Comparison of ENCODE assay signal across 17 cellular contexts in the genomic region with DNA sequence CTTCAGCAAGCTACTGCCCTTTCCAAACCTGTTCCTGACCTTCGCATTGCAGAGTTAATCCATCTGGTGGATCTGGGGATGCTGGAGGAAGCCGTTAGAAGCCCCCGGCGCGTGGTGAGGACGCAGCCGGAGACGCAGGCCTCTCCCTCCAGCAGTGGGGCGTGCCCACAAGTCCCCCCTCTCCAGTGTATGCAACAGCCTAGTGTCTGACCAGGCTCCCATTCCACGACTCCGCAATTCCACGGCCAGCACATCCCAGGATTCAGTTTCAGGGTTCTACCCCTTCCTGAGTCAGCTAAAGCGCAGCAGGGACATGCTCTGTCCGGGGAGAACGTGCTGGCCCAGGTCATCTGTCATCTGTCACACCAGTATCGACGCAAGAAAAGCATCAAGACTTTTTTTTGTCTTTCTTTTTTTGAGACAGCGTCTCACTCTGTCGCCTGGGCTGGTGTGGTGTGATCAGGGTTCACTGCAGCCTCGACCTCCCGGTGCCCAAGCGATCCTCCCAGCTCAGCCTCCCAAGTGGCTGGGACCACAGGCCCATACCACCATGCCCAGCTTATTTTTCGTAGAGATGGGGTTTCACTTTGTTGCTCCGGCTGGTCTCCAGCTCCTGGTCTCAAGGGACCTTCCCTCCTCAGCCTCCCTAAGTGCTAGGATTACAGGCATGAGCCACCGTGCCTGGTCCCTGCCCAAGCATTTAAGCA. TPM values are rescaled to one million over a fixed set of nuclear protein-coding genes. Genes with fewer than 3 reads are reported as not detected.
A peak's percentile ranks its signal among the peaks of the same experiment; 100 is the strongest.
DNase-seq lines count a peak whose midpoint lies in the region; ATAC-seq, FAIRE-seq and TF ChIP-seq lines count a peak whose summit lies in the region.
"Had no signal": no experiment of that assay in that cellular context is flagged by ENCODE, and none has a peak within 500 bp of the region (broad histone marks: within the 10 kb centered on the region; RNA-seq: fewer than 3 reads in every experiment).

No MANE protein-coding gene starts in this region.

- H3K4ac ChIP-seq in IMR-90 (ENCODE audit: low read depth, low read length) (no peak overlapping the region), H1 (replicated peaks; ENCODE audit: insufficient read length, low read depth, low read length) (no peak overlapping the region)

- no peak overlapping the region for H3K56ac ChIP-seq in IMR-90 (ENCODE audit: extremely low read depth, insufficient read depth, low read length)
- no peak overlapping the region for H3K56ac ChIP-seq in H1 (replicated peaks; ENCODE audit: insufficient read length, low read depth, low read length)

- TF ChIP-seq CTCF in IMR-90 (conservative IDR thresholded peaks at IDR 0.05; ENCODE audit: low read depth, low read length) = no peak
- TF ChIP-seq CTCF in H1 (IDR thresholded peaks at IDR 0.05; ENCODE audit: control extremely low read depth in 1 of 3, insufficient read depth in 1 of 3, low read depth in 1 of 3, low read length in 3 of 3) = no peak
- TF ChIP-seq CTCF in neural crest cell (conservative IDR thresholded peaks at IDR 0.05) = no peak
- TF ChIP-seq CTCF in suprapubic skin (IDR thresholded peaks at IDR 0.05) = no peak

- H2AFZ ChIP-seq in IMR-90 (replicated peaks; ENCODE audit: low read length, poor library complexity) (peak overlapping the region; percentile 47), H1 (ENCODE audit: low read length) (no peak overlapping the region)

- no peak for ATAC-seq in IMR-90 (ENCODE audit: low read depth)
- ATAC-seq: HCT116 had no signal

- intact Hi-C loops in IMR-90 (cut with micrococcal nuclease) = no loop called here

- H4K8ac ChIP-seq in IMR-90 (ENCODE audit: low read depth in 2 of 2, low read length in 2 of 2) = no peak overlapping the region
- H4K8ac ChIP-seq in H1 (ENCODE audit: extremely low read depth, insufficient read depth, low read length) = peak overlapping the region; percentile 36; the same call in 1 of the 2 replicates

- no peak overlapping the region for H3K9ac ChIP-seq in IMR-90 (ENCODE audit: low read depth, low read length)
- no peak overlapping the region; a peak in 1 of 7 replicates for H3K9ac ChIP-seq in H1 (replicated peaks in 1 of 4; ENCODE audit: extremely low read depth in 1 of 4, low read depth in 3 of 4, low read length in 3 of 4)
- H3K9ac ChIP-seq: BLaER1 had no signal

- H3K27ac ChIP-seq in IMR-90 (ENCODE audit: insufficient read depth, low read length) (no peak overlapping the region), H1 (ENCODE audit: low read depth, low read length) (no peak overlapping the region), suprapubic skin (no peak overlapping the region), small intestine (ENCODE audit: low read depth in 1 of 2, low read length in 1 of 2) (no peak overlapping the region)
- H3K27ac ChIP-seq: BLaER1 had no signal

- H4K20me1 ChIP-seq in IMR-90 (ENCODE audit: insufficient read depth, low read length) (peaks cover 3% of the 10 kb centered on the region; the same call in 1 of the 2 replicates), H1 (replicated peaks in 1 of 2; ENCODE audit: control insufficient read depth in 1 of 2, insufficient read depth in 2 of 2, low read length in 2 of 2) (no peaks in the 10 kb centered on the region)
- H4K20me1 ChIP-seq: BLaER1 had no signal

- H2AK9ac ChIP-seq in IMR-90 (replicated peaks; ENCODE audit: low read depth, low read length, poor library complexity) = no peak overlapping the region

- no peaks in the 10 kb centered on the region for H3K79me2 ChIP-seq in H1 (ENCODE audit: control insufficient read depth in 1 of 2, insufficient read depth in 2 of 2, low read length in 2 of 2)

- CTCF ChIA-PET in IMR-90 (lab: Yijun Ruan, JAX) (no interaction called here), H1 (lab: Charles Lee; ENCODE audit: partially characterized antibody) (interaction anchor here (0.8 to 5.1 kb wide), 5 partner anchors 31 to 250 kb away, joined by 3 to 33 read pairs (median 3); no protein-coding TSS in a partner anchor)

- no peak overlapping the region for H2BK12ac ChIP-seq in H1 (ENCODE audit: low read depth, low read length)

- 59% methylated on average over 14 of the region's 25 CpGs; no CpG with 5 or more reads in 1 of the 2 experiments for WGBS in IMR-90 (ENCODE audit: extremely low coverage in 2 of 2, insufficient read length in 1 of 2), 2 experiments
- WGBS in H1 (ENCODE audit: extremely low coverage in 1 of 2, insufficient coverage in 1 of 2, insufficient read length in 1 of 2, insufficient replicate concordance in 2 of 2, low coverage in 1 of 2, low lambda C conversion rate in 2 of 2, missing lambda C conversion rate in 1 of 2), 2 experiments = 87% methylated on average over 25 of the region's 25 CpGs; no CpG with 5 or more reads in 1 of the 2 experiments
- 91% methylated on average over 16 of the region's 25 CpGs for whole genome bisulfite sequencing in suprapubic skin
- WGBS in small intestine, 3 donors = 86 to 93% (median 91%) methylated on average over 25 of the region's 25 CpGs

- no peak for TF ChIP-seq EP300 in H1 (IDR thresholded peaks at IDR 0.05; ENCODE audit: borderline replicate concordance in 1 of 2, low read depth in 2 of 2, low read length in 2 of 2)
- TF ChIP-seq EP300 in suprapubic skin (IDR thresholded peaks at IDR 0.05) = no peak

- dilution Hi-C loops in IMR-90 (cut with HindIII; ENCODE audit: low sequenced_read_pairs, unreplicated experiment) = no loop called here

- no peaks in the 10 kb centered on the region; the same call in 1 of the 2 replicates for H3K27me3 ChIP-seq in IMR-90 (ENCODE audit: control insufficient read depth, insufficient read depth, low read length)
- H3K27me3 ChIP-seq in H1 (replicated peaks in 1 of 4; ENCODE audit: control insufficient read depth in 3 of 4, extremely low read depth in 1 of 4, insufficient read depth in 3 of 4, low read length in 3 of 4) = peaks cover under 1 to 4% (median 1%) of the 10 kb centered on the region in 4 experiments; a peak in 6 of 7 replicates
- H3K27me3 ChIP-seq in suprapubic skin = no peaks in the 10 kb centered on the region
- no peaks in the 10 kb centered on the region for H3K27me3 ChIP-seq in small intestine (ENCODE audit: control insufficient read depth in 2 of 2, insufficient read depth in 2 of 2, low read length in 2 of 2)
- H3K27me3 ChIP-seq: BLaER1 had no signal

- no peak overlapping the region for H3K27ac Mint-ChIP-seq in neural crest cell (ENCODE audit: unreplicated experiment)
- H3K27ac Mint-ChIP-seq in activated naive CD8-positive, alpha-beta T cell treated with anti-CD3 and anti-CD28 coated beads for 36 hours = no peak overlapping the region

- no peak for TF ChIP-seq POLR2A in IMR-90 (IDR thresholded peaks at IDR 0.05; ENCODE audit: low read depth, low read length)
- TF ChIP-seq POLR2A in H1 (IDR thresholded peaks at IDR 0.05; ENCODE audit: control extremely low read depth in 1 of 2, low read depth in 2 of 2, low read length in 2 of 2) = no peak
- TF ChIP-seq POLR2A in suprapubic skin (IDR thresholded peaks at IDR 0.05) = no peak

- H2AK5ac ChIP-seq in IMR-90 (ENCODE audit: low read depth, low read length) (no peak overlapping the region), H1 (ENCODE audit: low read depth, low read length) (no peak overlapping the region)

- POLR2A ChIA-PET in IMR-90 (lab: Charles Lee; ENCODE audit: unreplicated experiment) (no interaction called here), H1 (lab: Charles Lee; ENCODE audit: partially characterized antibody) (interaction anchor here (1.1 kb wide), 1 partner anchor 8 kb away, joined by 5 read pairs; the partner anchor contains the start of gene DYNC1H1)

- TF ChIP-seq RAD21 in IMR-90 (IDR thresholded peaks at IDR 0.05; ENCODE audit: low read length) (no peak), H1 (IDR thresholded peaks at IDR 0.05 in 1 of 2, conservative IDR thresholded peaks at IDR 0.05 in 1 of 2; ENCODE audit: low read depth in 2 of 2, low read length in 2 of 2) (no peak)

- no peak for DNase-seq in IMR-90
- DNase-seq in H1 (ENCODE audit: low read depth in 1 of 2, low spot score in 2 of 2) = no peak
- DNase-seq in neural crest cell (ENCODE audit: low read depth, low spot score) = no peak
- peak; percentile 18 to 71 for DNase-seq in suprapubic skin (ENCODE audit: low spot score in 2 of 2)
- no peak for DNase-seq in NCI-H2171 (lab: John Stamatoyannopoulos, UW)
- no peak for DNase-seq in small intestine
- no peak for DNase-seq in activated naive CD8-positive, alpha-beta T cell treated with anti-CD3 and anti-CD28 coated beads for 36 hours
- DNase-seq: 8988T; AML-193; CD8-positive, alpha-beta memory T cell; DMS53; GF-D8; GOT3 had no signal

- no TSS peak for BruUV-seq in IMR-90 (replicated peaks; lab: Mats Ljungman, UMichigan)

- H3K23ac ChIP-seq in IMR-90 (ENCODE audit: low read depth, low read length) = no peak overlapping the region
- no peak overlapping the region for H3K23ac ChIP-seq in H1 (ENCODE audit: insufficient read length)

- no peak overlapping the region for H2BK20ac ChIP-seq in IMR-90 (ENCODE audit: low read depth, low read length)
- no peak overlapping the region for H2BK20ac ChIP-seq in H1 (ENCODE audit: low read length)

- H2BK5ac ChIP-seq in IMR-90 (ENCODE audit: low read depth, low read length, poor library complexity, severe bottlenecking) (no peak overlapping the region), H1 (ENCODE audit: low read depth, low read length) (no peak overlapping the region)

- H3K36me3 Mint-ChIP-seq in neural crest cell (ENCODE audit: low read depth) = no peaks in the 10 kb centered on the region
- no peaks in the 10 kb centered on the region for H3K36me3 Mint-ChIP-seq in activated naive CD8-positive, alpha-beta T cell treated with anti-CD3 and anti-CD28 coated beads for 36 hours
- H3K36me3 Mint-ChIP-seq: CD8-positive, alpha-beta memory T cell had no signal

- no peak overlapping the region for H4K5ac ChIP-seq in IMR-90 (ENCODE audit: low read depth, low read length)
- H4K5ac ChIP-seq in H1 (ENCODE audit: insufficient read length, low read depth, low read length) = no peak overlapping the region

- no peak overlapping the region for H2BK15ac ChIP-seq in IMR-90 (ENCODE audit: low read depth, low read length)
- H2BK15ac ChIP-seq in H1 (ENCODE audit: low read length) = no peak overlapping the region

- FAIRE-seq in H1 (lab: Jason Lieb, UNC) = no peak
- FAIRE-seq in small intestine (lab: Jason Lieb, UNC) = no peak
- FAIRE-seq: GM19239 had no signal

- H3K79me1 ChIP-seq in IMR-90 (ENCODE audit: low read depth in 1 of 2, low read length in 2 of 2) (peaks cover 0 to 5% of the 10 kb centered on the region in 2 experiments; a peak in 1 of 4 replicates), H1 (ENCODE audit: low read depth, low read length) (no peaks in the 10 kb centered on the region)

- no peak overlapping the region for H3K18ac ChIP-seq in IMR-90 (ENCODE audit: low read depth, low read length)
- no peak overlapping the region for H3K18ac ChIP-seq in H1 (ENCODE audit: extremely low read depth, low read length)

- peak overlapping the region; percentile 15 for H3K4me3 Mint-ChIP-seq in neural crest cell
- H3K4me3 Mint-ChIP-seq in activated naive CD8-positive, alpha-beta T cell treated with anti-CD3 and anti-CD28 coated beads for 36 hours = no peak overlapping the region

- no peak overlapping the region for H3K4me3 ChIP-seq in IMR-90 (ENCODE audit: insufficient read depth, low read depth, low read length)
- H3K4me3 ChIP-seq in H1 (ENCODE audit: extremely low read depth in 1 of 4, insufficient read depth in 2 of 4, low read depth in 3 of 4, low read length in 4 of 4) = no peak overlapping the region
- H3K4me3 ChIP-seq in suprapubic skin = no peak overlapping the region
- no peak overlapping the region for H3K4me3 ChIP-seq in small intestine (ENCODE audit: low read depth in 1 of 2, low read length in 2 of 2)
- H3K4me3 ChIP-seq: BLaER1 had no signal

- H3K4me2 ChIP-seq in IMR-90 (ENCODE audit: low read depth, low read length) (no peak overlapping the region), H1 (ENCODE audit: insufficient read depth in 1 of 2, low read depth in 2 of 2, low read length in 2 of 2) (no peak overlapping the region)
- H3K4me2 ChIP-seq: BLaER1 had no signal

- H3K9me3 Mint-ChIP-seq in neural crest cell = no peaks in the 10 kb centered on the region
- H3K9me3 Mint-ChIP-seq in activated naive CD8-positive, alpha-beta T cell treated with anti-CD3 and anti-CD28 coated beads for 36 hours = no peaks in the 10 kb centered on the region
- H3K9me3 Mint-ChIP-seq: CD8-positive, alpha-beta memory T cell had no signal

- H3K36me3 ChIP-seq in IMR-90 (ENCODE audit: control insufficient read depth, insufficient read depth, low read length) (no peaks in the 10 kb centered on the region), H1 (ENCODE audit: control insufficient read depth in 2 of 4, insufficient read depth in 4 of 4, low read length in 3 of 4) (no peaks in the 10 kb centered on the region), suprapubic skin (peaks cover 4% of the 10 kb centered on the region), small intestine (ENCODE audit: control insufficient read depth in 2 of 2, insufficient read depth in 2 of 2, low read length in 2 of 2) (no peaks in the 10 kb centered on the region)
- H3K36me3 ChIP-seq: BLaER1 had no signal

- H3K9me1 ChIP-seq in IMR-90 (ENCODE audit: insufficient read depth, low read length) = no peaks in the 10 kb centered on the region

- H3K9me3 ChIP-seq in IMR-90 (ENCODE audit: control insufficient read depth, insufficient read depth, low read length) = no peaks in the 10 kb centered on the region
- H3K9me3 ChIP-seq in H1 (ENCODE audit: insufficient read depth in 2 of 2, low read depth in 1 of 2, low read length in 1 of 2) = no peaks in the 10 kb centered on the region
- no peaks in the 10 kb centered on the region for H3K9me3 ChIP-seq in suprapubic skin
- no peaks in the 10 kb centered on the region for H3K9me3 ChIP-seq in small intestine (ENCODE audit: control insufficient read depth, low read depth)
- H3K9me3 ChIP-seq: BLaER1, Caco-2 had no signal

- H3K4me1 Mint-ChIP-seq in neural crest cell = peaks cover 12% of the 10 kb centered on the region
- H3K4me1 Mint-ChIP-seq in activated naive CD8-positive, alpha-beta T cell treated with anti-CD3 and anti-CD28 coated beads for 36 hours = peaks cover 6% of the 10 kb centered on the region

- no peaks in the 10 kb centered on the region for H3K23me2 ChIP-seq in H1 (ENCODE audit: low read depth, low read length)

- H3K27me3 Mint-ChIP-seq in neural crest cell (ENCODE audit: low read depth) = peaks cover 2% of the 10 kb centered on the region
- H3K27me3 Mint-ChIP-seq in activated naive CD8-positive, alpha-beta T cell treated with anti-CD3 and anti-CD28 coated beads for 36 hours = peaks cover 3% of the 10 kb centered on the region

- peaks cover 2% of the 10 kb centered on the region; the same call in 1 of the 2 replicates for H3K4me1 ChIP-seq in IMR-90 (ENCODE audit: control insufficient read depth, insufficient read depth, low read length)
- peaks cover 0 to 3% (median 0%) of the 10 kb centered on the region in 4 experiments; a peak in 1 of 7 replicates for H3K4me1 ChIP-seq in H1 (replicated peaks in 1 of 4; ENCODE audit: control insufficient read depth in 3 of 4, insufficient read depth in 4 of 4, low read length in 3 of 4)
- H3K4me1 ChIP-seq in suprapubic skin = peaks cover 2% of the 10 kb centered on the region
- H3K4me1 ChIP-seq in small intestine (ENCODE audit: control insufficient read depth in 2 of 2, insufficient read depth in 1 of 2, low read depth in 1 of 2, low read length in 1 of 2) = no peaks in the 10 kb centered on the region

- H3K14ac ChIP-seq in IMR-90 (replicated peaks; ENCODE audit: low read depth, low read length) (no peak overlapping the region), H1 (ENCODE audit: insufficient read length) (no peak overlapping the region)

- in situ Hi-C loops in IMR-90 (cut with MboI; ENCODE audit: low sequenced_read_pairs) = loop anchor here (25.0 kb wide), 1 partner anchor 356 kb away; the partner anchor contains the start of genes MOK and ZNF839

- H2BK120ac ChIP-seq in IMR-90 (ENCODE audit: low read depth, low read length) (no peak overlapping the region), H1 (replicated peaks; ENCODE audit: low read depth, low read length) (no peak overlapping the region)

- H4K91ac ChIP-seq in IMR-90 (ENCODE audit: insufficient read depth, low read depth, low read length) (no peak overlapping the region), H1 (replicated peaks; ENCODE audit: insufficient read length, low read length) (no peak overlapping the region)

RNA-seq across cellular contexts. Expression of gene DYNC1H1, which starts 8.0 kb away (rescaled TPM):
- 612 and 670 TPM in 2 replicates for total RNA-seq in IMR-90 (2012; rRNA removed)
- 221 and 240 TPM in 2 replicates for polyA plus RNA-seq in IMR-90 (2012; rRNA removed)
- 167 and 240 TPM in 2 replicates for polyA plus RNA-seq in IMR-90 (2012; cell fraction: cytosol; rRNA removed)
- polyA plus RNA-seq in IMR-90 (2012; cell fraction: nucleus; rRNA removed; ENCODE audit: low replicate concordance) = 278 and 585 TPM in 2 replicates
- total RNA-seq in H1 (2021; fragmentation: NEBNext Ultra II Directional; extraction: Animal tissue kit (Norgen Biotek cat#: 25700)) = 364 and 387 TPM in 2 replicates
- 238 and 257 TPM in 2 replicates for polyA plus RNA-seq in H1 (2011; rRNA removed)
- polyA plus RNA-seq in H1 (2011; cell fraction: cytosol; rRNA removed) = 174 TPM
- polyA plus RNA-seq in H1 (2011; cell fraction: nucleus; rRNA removed) = 905 TPM
- 300 to 369 TPM (median 332 TPM) in 4 replicates for polyA plus RNA-seq in H1 (2012, experiment 1 of 2)
- polyA plus RNA-seq in H1 (2012, experiment 2 of 2) = 34.8 TPM
- 163 TPM for polyA plus RNA-seq in H1 (2013, experiment 1 of 2)
- polyA plus RNA-seq in H1 (2013, experiment 2 of 2) = 123 TPM
- polyA minus RNA-seq in H1 (2011; rRNA and poly(A)+ RNA removed) = 489 and 721 TPM in 2 replicates
- polyA minus RNA-seq in H1 (2011; cell fraction: cytosol; rRNA and poly(A)+ RNA removed) = 350 TPM
- polyA minus RNA-seq in H1 (2011; cell fraction: nucleus; rRNA and poly(A)+ RNA removed) = 569 TPM
- 518 and 528 TPM in 2 replicates for total RNA-seq in neural crest cell
- 100 to 1,000 TPM; 556 to 753 (median 634) TPM for total RNA-seq in suprapubic skin
- 100 to 1,000 TPM in 1 of 3 donors, 10 to 100 TPM in 2; 74.3 to 135 (median 96.2) TPM for polyA plus RNA-seq in small intestine
- total RNA-seq in activated naive CD8-positive, alpha-beta T cell treated with anti-CD3 and anti-CD28 coated beads for 36 hours = 100 to 1,000 TPM; 216 to 227 TPM

Comparison
In these comparisons a context has a peak if more than half of its experiments do, and no peak if none do; other contexts are left out.
1. DNase-seq: peak in suprapubic skin (2 of 2); none in IMR-90 (single experiment), H1 (0 of 2), neural crest cell (single experiment), NCI-H2171 (single experiment), small intestine (single experiment) and activated naive CD8-positive, alpha-beta T cell treated with anti-CD3 and anti-CD28 coated beads for 36 hours (single experiment).